Comparison of ENCODE assay signal across 32 cellular contexts in the genomic region with DNA sequence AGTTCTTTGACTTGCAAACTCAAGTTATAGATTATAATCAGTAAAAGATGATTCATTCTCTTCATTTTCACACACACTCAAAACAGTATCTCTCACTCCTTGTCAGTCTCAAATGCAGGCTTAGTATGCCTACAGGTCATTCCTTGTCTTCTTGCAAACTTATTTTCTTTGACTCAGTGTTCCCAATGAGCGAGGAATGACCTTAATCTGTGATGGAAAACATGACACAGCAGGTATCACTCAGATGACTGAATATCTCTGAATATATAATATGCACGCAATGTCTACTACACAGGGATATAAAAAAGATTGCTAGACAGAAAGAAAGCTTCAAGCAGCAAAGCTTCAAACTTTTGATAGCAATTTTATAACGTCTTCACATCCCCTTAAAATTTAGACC.
"Had no signal": no experiment of that assay in that cellular context is flagged by ENCODE, and none has a peak within 500 bp of the region (broad histone marks: within the 10 kb centered on the region; RNA-seq: fewer than 3 reads in every experiment).

No MANE protein-coding gene starts in this region.

- H3K9ac ChIP-seq: neural progenitor cell had no signal

- H3K4me2 ChIP-seq: neural progenitor cell, smooth muscle cell had no signal

- H3K27me3 Mint-ChIP-seq: naive B cell; progenitor cell of endocrine pancreas; stimulated activated naive CD8-positive, alpha-beta T cell treated with anti-CD3 and anti-CD28 coated beads, Interleukin-15, Interleukin-2, amounts not matched to agents 100 ng/mL and 50 ng/mL, for 24 hours had no signal

- H3K4me1 Mint-ChIP-seq: immature natural killer cell, naive B cell, natural killer cell, nephron progenitor cell had no signal

- H3K9me3 Mint-ChIP-seq: nephron progenitor cell had no signal

- H3K4me3 ChIP-seq: left lung, lower lobe of right lung, neural progenitor cell, ovary, right atrium auricular region, right lobe of liver, smooth muscle cell, suprapubic skin, thoracic aorta, tibial artery, upper lobe of right lung had no signal

- H3K27ac Mint-ChIP-seq: immature natural killer cell; naive B cell; natural killer cell; nephron progenitor cell; neural progenitor cell; progenitor cell of endocrine pancreas; stimulated activated naive CD8-positive, alpha-beta T cell treated with anti-CD3 and anti-CD28 coated beads, Interleukin-15, Interleukin-2, amounts not matched to agents 100 ng/mL and 50 ng/mL, for 24 hours had no signal

- FAIRE-seq: islet of Langerhans, kidney, urothelium cell line had no signal

- H3K27ac ChIP-seq: left lung, lower lobe of right lung, neural progenitor cell, neutrophil, ovary, right atrium auricular region, right lobe of liver, suprapubic skin, thoracic aorta, tibial artery, upper lobe of right lung had no signal

- H3K27me3 ChIP-seq: left lung, neural progenitor cell, neutrophil, ovary, right atrium auricular region, right lobe of liver, suprapubic skin, tibial artery, upper lobe of right lung had no signal

- ATAC-seq: left colon, left lung, lower lobe of right lung, natural killer cell, right lobe of liver, upper lobe of right lung had no signal

- H3K36me3 Mint-ChIP-seq: immature natural killer cell, naive B cell, natural killer cell, neural progenitor cell had no signal

- H3K36me3 ChIP-seq: left lung, lower lobe of right lung, neural progenitor cell, neutrophil, ovary, right atrium auricular region, right lobe of liver, suprapubic skin, thoracic aorta, tibial artery, upper lobe of right lung had no signal

- H3K4me1 ChIP-seq: left lung, lower lobe of right lung, neural progenitor cell, right atrium auricular region, right lobe of liver, suprapubic skin, tibial artery, upper lobe of right lung had no signal

- H2AFZ ChIP-seq: neural progenitor cell had no signal

- H3K9me3 ChIP-seq: lower lobe of right lung, neutrophil, ovary, right atrium auricular region, right lobe of liver, suprapubic skin, thoracic aorta, tibial artery, upper lobe of right lung had no signal

- DNase-seq: hypothalamus; immature natural killer cell; kidney; left colon; left lung; lower lobe of right lung; mammary epithelial cell; mesenchymal stem cell; naive B cell; natural killer cell; nephron progenitor cell; occipital lobe; ovary; right lobe of liver; stimulated activated CD4-positive, alpha-beta T cell treated with anti-CD3 and anti-CD28 coated beads, Interleukin-12 subunit alpha, Interleukin-12 subunit beta, amount 100 ng/mL, for 4 hours; stimulated activated CD4-positive, alpha-beta T cell treated with anti-CD3 and anti-CD28 coated beads, Interleukin-15, amount 100 ng/mL, for 24 hours; stimulated activated CD4-positive, alpha-beta T cell treated with anti-CD3 and anti-CD28 coated beads, Interleukin-2, amount 100 ng/mL, for 24 hours; stimulated activated CD4-positive, alpha-beta T cell treated with anti-CD3 and anti-CD28 coated beads, Interleukin-4, amount 100 ng/mL, for 1 hour; stimulated activated naive CD4-positive, alpha-beta T cell; tibial artery; trophoblast cell; upper lobe of right lung had no signal

- H3K4me3 Mint-ChIP-seq: immature natural killer cell; naive B cell; natural killer cell; nephron progenitor cell; neural progenitor cell; stimulated activated naive CD8-positive, alpha-beta T cell treated with anti-CD3 and anti-CD28 coated beads, Interleukin-15, Interleukin-2, amounts not matched to agents 100 ng/mL and 50 ng/mL, for 24 hours had no signal
